Comparison of ENCODE assay signal across 9 cellular contexts in the genomic region with DNA sequence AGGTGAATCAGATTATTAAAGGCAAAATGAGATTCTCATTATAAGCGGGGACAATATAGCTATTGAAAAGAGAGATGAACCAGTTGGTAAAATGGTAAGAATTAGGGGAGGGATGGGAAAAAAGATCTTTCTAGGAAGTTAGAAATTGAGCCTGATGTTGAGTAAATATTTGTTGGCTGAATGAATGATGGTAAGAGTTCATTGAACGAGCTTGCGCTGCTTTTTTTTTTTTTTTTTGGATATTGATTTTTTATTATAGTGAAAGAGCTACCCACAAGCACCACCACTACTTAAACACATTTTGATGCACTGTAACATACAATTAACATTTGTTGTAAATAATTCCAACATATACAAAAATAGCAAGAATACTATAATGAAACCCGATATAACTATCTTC. TPM values are rescaled to one million over a fixed set of nuclear protein-coding genes. Genes with fewer than 3 reads are reported as not detected.
DNase-seq lines count a peak whose midpoint lies in the region; ATAC-seq, FAIRE-seq and TF ChIP-seq lines count a peak whose summit lies in the region.
"Had no signal": no experiment of that assay in that cellular context is flagged by ENCODE, and none has a peak within 500 bp of the region (broad histone marks: within the 10 kb centered on the region; RNA-seq: fewer than 3 reads in every experiment).

No MANE protein-coding gene starts in this region.

- DNase-seq in DND-41: no peak
- DNase-seq in H1 (ENCODE audit: low read depth in 1 of 2, low spot score in 2 of 2): no peak
- no peak for DNase-seq in effector CD8-positive, alpha-beta T cell (lab: John Stamatoyannopoulos, UW)
- DNase-seq: left colon had no signal

- H3K4me2 ChIP-seq in DND-41 (ENCODE audit: insufficient read depth, low read length) (peak overlapping the region; percentile 78), OCI-LY1 (ENCODE audit: low read length) (peak overlapping the region; percentile 66), H1 (ENCODE audit: insufficient read depth in 1 of 2, low read depth in 2 of 2, low read length in 2 of 2) (peak overlapping the region; percentile 21 to 68; a peak in 3 of 4 replicates)

- no peak overlapping the region for H2BK120ac ChIP-seq in H1 (replicated peaks; ENCODE audit: low read depth, low read length)

- ATAC-seq in DND-41 (ENCODE audit: insufficient read depth, low read depth): no peak
- ATAC-seq in HG02610 (IDR thresholded peaks at IDR 0.05; ENCODE audit: unreplicated experiment): no peak
- no peak for ATAC-seq in HG03095 (IDR thresholded peaks at IDR 0.05; ENCODE audit: unreplicated experiment)

- H3K23me2 ChIP-seq in H1 (ENCODE audit: low read depth, low read length): peaks cover 10% of the 10 kb centered on the region

- peak overlapping the region; percentile 86 for H3K9ac ChIP-seq in DND-41 (ENCODE audit: low read depth, low read length)
- H3K9ac ChIP-seq in OCI-LY1 (ENCODE audit: low read length): no peak overlapping the region
- no peak overlapping the region for H3K9ac ChIP-seq in H1 (replicated peaks in 1 of 4; ENCODE audit: extremely low read depth in 1 of 4, low read depth in 3 of 4, low read length in 3 of 4)
- no peak overlapping the region for H3K9ac ChIP-seq in rectal smooth muscle tissue (ENCODE audit: low read length)

- no peak overlapping the region for H4K5ac ChIP-seq in H1 (ENCODE audit: insufficient read length, low read depth, low read length)

- WGBS in H1 (ENCODE audit: extremely low coverage in 1 of 2, insufficient coverage in 1 of 2, insufficient read length in 1 of 2, insufficient replicate concordance in 2 of 2, low coverage in 1 of 2, low lambda C conversion rate in 2 of 2, missing lambda C conversion rate in 1 of 2), 2 experiments: 94% methylated on average over 2 of the region's 4 CpGs; no CpG with 5 or more reads in 1 of the 2 experiments

- peak overlapping the region; percentile 37 to 83; a peak in 3 of 4 replicates for H3K4me3 ChIP-seq in DND-41 (ENCODE audit: low read depth in 1 of 2, low read length in 2 of 2)
- H3K4me3 ChIP-seq in OCI-LY1 (ENCODE audit: low read depth, low read length, poor library complexity, severe bottlenecking): peak overlapping the region; percentile 77
- peak overlapping the region in 2 of 4 experiments; percentile 35 to 91; a peak in 3 of 8 replicates for H3K4me3 ChIP-seq in H1 (ENCODE audit: extremely low read depth in 1 of 4, insufficient read depth in 2 of 4, low read depth in 3 of 4, low read length in 4 of 4)
- no peak overlapping the region for H3K4me3 ChIP-seq in rectal smooth muscle tissue (ENCODE audit: low read length)

- no peak overlapping the region for H3K4ac ChIP-seq in H1 (replicated peaks; ENCODE audit: insufficient read length, low read depth, low read length)

- H3K4me1 ChIP-seq in DND-41 (ENCODE audit: insufficient read depth, low read length): peaks cover 44% of the 10 kb centered on the region
- peaks cover 35% of the 10 kb centered on the region for H3K4me1 ChIP-seq in OCI-LY1 (ENCODE audit: insufficient read depth, low read length, severe bottlenecking)
- H3K4me1 ChIP-seq in H1 (replicated peaks in 1 of 4; ENCODE audit: control insufficient read depth in 3 of 4, insufficient read depth in 4 of 4, low read length in 3 of 4): peaks cover 0 to 3% (median 2%) of the 10 kb centered on the region in 4 experiments; a peak in 2 of 7 replicates
- H3K4me1 ChIP-seq in rectal smooth muscle tissue (ENCODE audit: control insufficient read depth, insufficient read depth, low read length): no peaks in the 10 kb centered on the region

- H3K56ac ChIP-seq in H1 (replicated peaks; ENCODE audit: insufficient read length, low read depth, low read length): no peak overlapping the region

- no peak for FAIRE-seq in H1 (lab: Jason Lieb, UNC)
- FAIRE-seq: G401.6 had no signal

- no peak overlapping the region for H3K18ac ChIP-seq in H1 (ENCODE audit: extremely low read depth, low read length)

- no peak overlapping the region for H4K8ac ChIP-seq in H1 (ENCODE audit: extremely low read depth, insufficient read depth, low read length)

- no peak overlapping the region for H2AK5ac ChIP-seq in H1 (ENCODE audit: low read depth, low read length)

- TF ChIP-seq EP300 in H1 (IDR thresholded peaks at IDR 0.05; ENCODE audit: borderline replicate concordance in 1 of 2, low read depth in 2 of 2, low read length in 2 of 2): no peak

- H3F3A ChIP-seq in OCI-LY1 (ENCODE audit: insufficient read depth, low read length): no peaks in the 10 kb centered on the region

- POLR2A ChIA-PET in H1 (lab: Charles Lee; ENCODE audit: partially characterized antibody): interaction anchor here (0.9 to 1.7 kb wide), 4 partner anchors 8 to 31 kb away, joined by 3 to 20 read pairs (median 4); a partner anchor contains a TSS

- H4K91ac ChIP-seq in H1 (replicated peaks; ENCODE audit: insufficient read length, low read length): no peak overlapping the region

- peaks cover 41% of the 10 kb centered on the region for H3K79me2 ChIP-seq in DND-41 (ENCODE audit: insufficient read depth, low read length)
- H3K79me2 ChIP-seq in OCI-LY1 (ENCODE audit: insufficient read depth, low read length): peaks cover 30% of the 10 kb centered on the region
- H3K79me2 ChIP-seq in H1 (ENCODE audit: control insufficient read depth in 1 of 2, insufficient read depth in 2 of 2, low read length in 2 of 2): peaks cover 0 to 32% of the 10 kb centered on the region in 2 experiments; a peak in 2 of 4 replicates

- no peak overlapping the region for H2BK20ac ChIP-seq in H1 (ENCODE audit: low read length)

- TF ChIP-seq CTCF in DND-41 (IDR thresholded peaks at IDR 0.05; ENCODE audit: borderline replicate concordance, extremely low read depth, low read length, poor library complexity, severe bottlenecking) (no peak), OCI-LY1 (IDR thresholded peaks at IDR 0.05; ENCODE audit: low read length) (no peak), H1 (IDR thresholded peaks at IDR 0.05; ENCODE audit: control extremely low read depth in 1 of 3, insufficient read depth in 1 of 3, low read depth in 1 of 3, low read length in 3 of 3) (no peak)

- H2AFZ ChIP-seq in DND-41 (ENCODE audit: low read depth, low read length) (peak overlapping the region; percentile 89), OCI-LY1 (ENCODE audit: low read length) (peak overlapping the region; percentile 20; the same call in 1 of the 2 replicates), H1 (ENCODE audit: low read length) (peak overlapping the region; percentile 74)

- H3K23ac ChIP-seq in H1 (ENCODE audit: insufficient read length): no peak overlapping the region

- H3K36me3 ChIP-seq in DND-41 (ENCODE audit: insufficient read depth, low read length) (no peaks in the 10 kb centered on the region; the same call in 1 of the 2 replicates), OCI-LY1 (ENCODE audit: insufficient read depth, low read length) (no peaks in the 10 kb centered on the region), H1 (ENCODE audit: control insufficient read depth in 2 of 4, insufficient read depth in 4 of 4, low read length in 3 of 4) (no peaks in the 10 kb centered on the region), rectal smooth muscle tissue (ENCODE audit: control insufficient read depth, insufficient read depth, low read length) (no peaks in the 10 kb centered on the region)

- CTCF ChIA-PET in H1 (lab: Charles Lee; ENCODE audit: partially characterized antibody): interaction anchor here (0.7 to 2.5 kb wide), 14 partner anchors 10 to 280 kb away, joined by 3 to 15 read pairs (median 3); no protein-coding TSS in a partner anchor

- H2BK15ac ChIP-seq in H1 (ENCODE audit: low read length): no peak overlapping the region

- no peak overlapping the region for H2BK5ac ChIP-seq in H1 (ENCODE audit: low read depth, low read length)

- H3K79me1 ChIP-seq in H1 (ENCODE audit: low read depth, low read length): no peaks in the 10 kb centered on the region

- H4K20me1 ChIP-seq in DND-41 (ENCODE audit: insufficient read depth, low read length) (peaks cover 5% of the 10 kb centered on the region; the same call in 1 of the 2 replicates), OCI-LY1 (ENCODE audit: insufficient read depth, low read length) (no peaks in the 10 kb centered on the region), H1 (replicated peaks in 1 of 2; ENCODE audit: control insufficient read depth in 1 of 2, insufficient read depth in 2 of 2, low read length in 2 of 2) (no peaks in the 10 kb centered on the region)

- no peak overlapping the region for H3K14ac ChIP-seq in H1 (ENCODE audit: insufficient read length)

- H3K9me2 ChIP-seq in OCI-LY1 (ENCODE audit: low read depth, low read length): no peaks in the 10 kb centered on the region

- peak overlapping the region; percentile 67 for H3K27ac ChIP-seq in DND-41 (ENCODE audit: low read length)
- no peak overlapping the region for H3K27ac ChIP-seq in OCI-LY1 (ENCODE audit: low read depth, low read length, poor library complexity, severe bottlenecking)
- H3K27ac ChIP-seq in H1 (ENCODE audit: low read depth, low read length): no peak overlapping the region
- H3K27ac ChIP-seq in rectal smooth muscle tissue (ENCODE audit: low read depth, low read length): peak overlapping the region; percentile 70

- H3K27me3 ChIP-seq in DND-41 (ENCODE audit: insufficient read depth, low read length, poor library complexity) (no peaks in the 10 kb centered on the region), OCI-LY1 (ENCODE audit: insufficient read depth, low read length) (no peaks in the 10 kb centered on the region), H1 (replicated peaks in 1 of 4; ENCODE audit: control insufficient read depth in 3 of 4, extremely low read depth in 1 of 4, insufficient read depth in 3 of 4, low read length in 3 of 4) (0 out of 7 replicates have a peak, but pooled peaks cover 0 to 2% (median 1%) of the 10 kb centered on the region in 4 experiments), rectal smooth muscle tissue (ENCODE audit: control insufficient read depth, insufficient read depth, low read length) (no peaks in the 10 kb centered on the region)

- no peak for TF ChIP-seq POLR2A in H1 (IDR thresholded peaks at IDR 0.05; ENCODE audit: control extremely low read depth in 1 of 2, low read depth in 2 of 2, low read length in 2 of 2)

- H3K9me3 ChIP-seq in DND-41 (ENCODE audit: insufficient read depth, low read length, severe bottlenecking) (no peaks in the 10 kb centered on the region), OCI-LY1 (ENCODE audit: low read length) (no peaks in the 10 kb centered on the region), H1 (ENCODE audit: insufficient read depth in 2 of 2, low read depth in 1 of 2, low read length in 1 of 2) (no peaks in the 10 kb centered on the region)

- no peak overlapping the region for H2BK12ac ChIP-seq in H1 (ENCODE audit: low read depth, low read length)

- no peak for TF ChIP-seq RAD21 in H1 (IDR thresholded peaks at IDR 0.05 in 1 of 2, conservative IDR thresholded peaks at IDR 0.05 in 1 of 2; ENCODE audit: low read depth in 2 of 2, low read length in 2 of 2)

RNA-seq across cellular contexts. Expression of a gene that starts 1.1 kb away (rescaled TPM):
- 12.8 and 15.0 TPM in 2 replicates for total RNA-seq in H1 (2021; fragmentation: NEBNext Ultra II Directional; extraction: Animal tissue kit (Norgen Biotek cat#: 25700))
- 1.6 and 3.1 TPM in 2 replicates for polyA plus RNA-seq in H1 (2011; rRNA removed)
- polyA plus RNA-seq in H1 (2011; cell fraction: cytosol; rRNA removed): 3.1 TPM
- polyA plus RNA-seq in H1 (2011; cell fraction: nucleus; rRNA removed): 2.5 TPM
- polyA plus RNA-seq in H1 (2012, experiment 1 of 2): 6.7 to 9.0 TPM (median 8.2 TPM) in 4 replicates
- 3.6 TPM for polyA plus RNA-seq in H1 (2012, experiment 2 of 2)
- polyA plus RNA-seq in H1 (2013, experiment 1 of 2): 6.4 TPM
- polyA plus RNA-seq in H1 (2013, experiment 2 of 2): 5.7 TPM
- 7.8 and 8.8 TPM in 2 replicates for polyA minus RNA-seq in H1 (2011; rRNA and poly(A)+ RNA removed)
- polyA minus RNA-seq in H1 (2011; cell fraction: cytosol; rRNA and poly(A)+ RNA removed): 5.9 TPM
- polyA minus RNA-seq in H1 (2011; cell fraction: nucleus; rRNA and poly(A)+ RNA removed): 14.6 TPM

RNA-seq across cellular contexts. Expression of a gene that starts 31.3 kb away (rescaled TPM):
- total RNA-seq in H1 (2021; fragmentation: NEBNext Ultra II Directional; extraction: Animal tissue kit (Norgen Biotek cat#: 25700)): 80.4 and 84.2 TPM in 2 replicates
- polyA plus RNA-seq in H1 (2011; rRNA removed): 3.1 and 6.3 TPM in 2 replicates
- 16.7 TPM for polyA plus RNA-seq in H1 (2011; cell fraction: cytosol; rRNA removed)
- 36.5 TPM for polyA plus RNA-seq in H1 (2011; cell fraction: nucleus; rRNA removed)
- 43.9 to 87.2 TPM (median 51.2 TPM) in 4 replicates for polyA plus RNA-seq in H1 (2012, experiment 1 of 2)
- polyA plus RNA-seq in H1 (2012, experiment 2 of 2): 3.0 TPM
- polyA plus RNA-seq in H1 (2013, experiment 1 of 2): 92.4 TPM
- polyA plus RNA-seq in H1 (2013, experiment 2 of 2): 93.1 TPM
- 29.1 and 52.1 TPM in 2 replicates for polyA minus RNA-seq in H1 (2011; rRNA and poly(A)+ RNA removed)
- 12.0 TPM for polyA minus RNA-seq in H1 (2011; cell fraction: cytosol; rRNA and poly(A)+ RNA removed)
- polyA minus RNA-seq in H1 (2011; cell fraction: nucleus; rRNA and poly(A)+ RNA removed): 30.2 TPM

Comparison
In these comparisons a context has a peak if more than half of its experiments do, and no peak if none do; other contexts are left out.
1. H2AFZ ChIP-seq: peak in every context shown above with its lines; median percentile 89 in DND-41; 74 in H1; 20 in OCI-LY1.
2. H3K27ac ChIP-seq: peak in DND-41 (single experiment) and rectal smooth muscle tissue (single experiment); none in OCI-LY1 (single experiment) and H1 (single experiment).
3. Peak in every context shown above with its lines, with median percentiles within 50 percentile points of each other: H3K4me2 ChIP-seq.